ENCODE assay signal across 8 cellular contexts in the genomic region with DNA sequence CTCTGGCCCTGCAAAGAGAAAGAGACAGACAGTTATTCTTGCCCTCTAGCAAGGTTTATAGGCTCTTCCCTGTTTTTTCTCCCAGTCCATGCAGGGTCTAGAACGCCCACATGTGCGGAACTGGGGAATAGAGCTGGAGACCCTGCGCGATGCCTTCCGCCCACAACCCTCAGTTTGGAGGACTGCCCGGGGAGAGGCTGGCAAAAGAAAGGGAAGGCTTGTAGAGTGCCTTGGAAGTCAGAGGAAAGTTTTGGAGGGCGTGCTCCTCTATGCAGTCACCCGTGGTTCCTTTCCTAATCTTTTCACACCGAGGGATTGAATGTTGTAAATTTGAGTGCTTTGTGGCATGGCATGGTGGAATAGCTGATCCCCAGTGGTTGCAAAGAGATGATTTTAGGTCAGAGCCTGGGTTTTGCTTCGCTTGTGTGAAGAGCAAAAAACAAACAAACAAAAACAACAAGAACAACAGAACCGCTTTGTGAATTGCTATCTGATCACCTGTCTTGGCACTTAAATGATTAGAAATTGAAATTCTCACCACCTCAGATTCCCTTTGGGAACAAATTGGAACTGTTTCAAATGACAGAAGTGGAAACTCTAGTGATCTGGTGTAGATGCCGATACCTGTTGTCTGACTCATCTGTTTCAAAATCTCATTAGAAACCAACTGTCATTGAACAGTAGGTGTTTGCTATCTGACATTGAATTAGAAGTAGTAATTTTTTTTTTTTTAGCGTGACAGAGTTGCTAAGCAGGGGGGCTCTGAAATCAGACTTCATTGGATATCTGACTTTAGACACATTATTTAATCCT. TPM values are rescaled to one million over a fixed set of nuclear protein-coding genes. Genes with fewer than 3 reads are reported as not detected.
DNase-seq lines count a peak whose midpoint lies in the region; ATAC-seq, FAIRE-seq and TF ChIP-seq lines count a peak whose summit lies in the region.

No MANE protein-coding gene starts in this region.

- no peaks in the 10 kb centered on the region for H3K9me3 ChIP-seq in left ventricle myocardium inferior (replicated peaks)

- H3K4me3 Mint-ChIP-seq in activated CD4-positive, alpha-beta memory T cell treated with anti-CD3 and anti-CD28 coated beads, Interleukin-2, amount 10 ng/mL, durations not matched to agents 7 days and 5 days, result peak overlapping the region; percentile 93

- no peaks in the 10 kb centered on the region for H3K9me3 Mint-ChIP-seq in activated CD4-positive, alpha-beta memory T cell treated with anti-CD3 and anti-CD28 coated beads, Interleukin-2, amount 10 ng/mL, durations not matched to agents 7 days and 5 days

- no peaks in the 10 kb centered on the region for H3K36me3 ChIP-seq in left ventricle myocardium inferior

- no peak overlapping the region for H3K27ac Mint-ChIP-seq in activated CD4-positive, alpha-beta memory T cell treated with anti-CD3 and anti-CD28 coated beads, Interleukin-2, amount 10 ng/mL, durations not matched to agents 7 days and 5 days

- H3K4me1 ChIP-seq in left ventricle myocardium inferior, result peaks cover 21% of the 10 kb centered on the region

- CTCF ChIA-PET in activated CD4-positive, alpha-beta memory T cell treated with anti-CD3 and anti-CD28 coated beads, Interleukin-2, amount 10 ng/mL, durations not matched to agents 7 days and 5 days (lab: Charles Lee), result no interaction called here

- peaks cover 36% of the 10 kb centered on the region for H3K27me3 Mint-ChIP-seq in activated CD4-positive, alpha-beta memory T cell treated with anti-CD3 and anti-CD28 coated beads, Interleukin-2, amount 10 ng/mL, durations not matched to agents 7 days and 5 days

- POLR2A ChIA-PET in activated CD4-positive, alpha-beta memory T cell treated with anti-CD3 and anti-CD28 coated beads, Interleukin-2, amount 10 ng/mL, durations not matched to agents 7 days and 5 days (lab: Charles Lee), result no interaction called here

- intact Hi-C loops in left ventricle myocardium inferior (cut with micrococcal nuclease), result no loop called here

- peak overlapping the region; percentile 78 for H3K27ac ChIP-seq in left ventricle myocardium inferior (replicated peaks)

- peak; percentile 38 for DNase-seq in NCI-H1092 treated with DMSO at 0.1 percent for 48 hours (lab: John Stamatoyannopoulos, UW)
- no peak for DNase-seq in NCI-H1092 (lab: John Stamatoyannopoulos, UW)
- DNase-seq in activated CD4-positive, alpha-beta memory T cell treated with anti-CD3 and anti-CD28 coated beads, Interleukin-2, amount 10 ng/mL, durations not matched to agents 7 days and 5 days, result no peak
- DNase-seq in left ventricle myocardium inferior, result peak; percentile 27
- no peak for DNase-seq in retinal pigment epithelial cell (ENCODE audit: low read depth)
- no peak for DNase-seq in stimulated activated CD4-positive, alpha-beta T cell treated with anti-CD3 and anti-CD28 coated beads, Interleukin-4, amount 100 ng/mL, for 1 hour
- DNase-seq in HTR-8/SVneo (ENCODE audit: insufficient read length, low spot score), result no peak

- TF ChIP-seq CTCF in left ventricle myocardium inferior (IDR thresholded peaks at IDR 0.05; ENCODE audit: borderline replicate concordance) (no peak), retinal pigment epithelial cell (conservative IDR thresholded peaks at IDR 0.05; ENCODE audit: low read depth, low read length) (no peak)

- peak overlapping the region; percentile 80 for H3K4me3 ChIP-seq in left ventricle myocardium inferior
- peak overlapping the region; percentile 87 for H3K4me3 ChIP-seq in retinal pigment epithelial cell (ENCODE audit: low read length)

- peak; percentile 6 for ATAC-seq in HG03196 (IDR thresholded peaks at IDR 0.05; ENCODE audit: unreplicated experiment)

- H3K4me1 Mint-ChIP-seq in activated CD4-positive, alpha-beta memory T cell treated with anti-CD3 and anti-CD28 coated beads, Interleukin-2, amount 10 ng/mL, durations not matched to agents 7 days and 5 days, result peaks cover 19% of the 10 kb centered on the region

- H3K27me3 ChIP-seq in left ventricle myocardium inferior (ENCODE audit: low read depth), result peaks cover 15% of the 10 kb centered on the region

- FAIRE-seq in HTR-8/SVneo (lab: Jason Lieb, UNC), result no peak

- H3K36me3 Mint-ChIP-seq in activated CD4-positive, alpha-beta memory T cell treated with anti-CD3 and anti-CD28 coated beads, Interleukin-2, amount 10 ng/mL, durations not matched to agents 7 days and 5 days (ENCODE audit: low read depth), result no peaks in the 10 kb centered on the region

RNA-seq across cellular contexts. Expression of a gene that starts 1.0 kb away (rescaled TPM):
- total RNA-seq in activated CD4-positive, alpha-beta memory T cell treated with anti-CD3 and anti-CD28 coated beads, Interleukin-2, amount 10 ng/mL, durations not matched to agents 7 days and 5 days, result 1 to 10 TPM; 4.0 to 4.2 TPM
- 1.8 TPM for total RNA-seq in left ventricle myocardium inferior

Comparison
In these comparisons a context has a peak if more than half of its experiments do, and no peak if none do; other contexts are left out.
1. DNase-seq: peak in NCI-H1092 treated with DMSO at 0.1 percent for 48 hours (single experiment) and left ventricle myocardium inferior (single experiment); none in NCI-H1092 (single experiment), activated CD4-positive, alpha-beta memory T cell treated with anti-CD3 and anti-CD28 coated beads, Interleukin-2, amount 10 ng/mL, durations not matched to agents 7 days and 5 days (single experiment), retinal pigment epithelial cell (single experiment), stimulated activated CD4-positive, alpha-beta T cell treated with anti-CD3 and anti-CD28 coated beads, Interleukin-4, amount 100 ng/mL, for 1 hour (single experiment) and HTR-8/SVneo (single experiment).